In the genomic region with DNA sequence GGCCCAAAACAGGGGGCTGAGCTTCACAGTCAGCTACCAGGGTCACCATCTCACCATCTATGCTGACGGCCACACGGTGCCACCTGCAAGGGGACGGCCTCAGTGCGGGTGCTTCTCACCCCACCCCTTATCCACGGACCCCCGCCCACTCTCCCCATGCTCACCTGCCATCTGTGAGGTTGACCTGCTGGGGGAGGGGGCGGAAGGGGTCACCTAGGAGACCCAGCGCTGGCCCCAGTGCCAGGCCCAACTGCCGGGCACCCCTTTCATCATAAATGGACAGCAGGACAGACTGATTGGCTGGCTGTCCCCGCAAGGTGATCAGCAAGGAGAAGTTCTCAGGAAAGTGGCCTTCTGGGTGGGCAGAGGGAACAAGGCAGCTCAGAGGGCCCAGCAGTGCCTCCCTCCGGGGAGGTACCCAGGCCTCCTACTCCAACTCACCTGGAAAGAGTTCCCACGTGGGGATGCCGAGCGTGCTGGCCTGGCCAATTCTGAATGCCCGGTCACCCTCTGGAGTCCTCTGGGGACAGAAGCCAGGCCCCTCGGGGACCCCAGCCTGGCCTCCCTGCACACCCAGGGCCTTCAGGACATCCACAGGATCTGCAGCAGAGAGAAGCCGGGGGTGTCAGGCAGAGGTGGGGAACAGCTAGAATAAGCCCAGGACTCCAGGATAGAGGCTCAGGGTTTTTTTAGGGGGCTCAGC, we compare ENCODE assay signal across 18 cellular contexts. TPM values are rescaled to one million over a fixed set of nuclear protein-coding genes. Genes with fewer than 3 reads are reported as not detected.
DNase-seq lines count a peak whose midpoint lies in the region; ATAC-seq and TF ChIP-seq lines count a peak whose summit lies in the region.
"Had no signal": no experiment of that assay in that cellular context is flagged by ENCODE, and none has a peak within 500 bp of the region (broad histone marks: within the 10 kb centered on the region; RNA-seq: fewer than 3 reads in every experiment).

No MANE protein-coding gene starts in this region.

- H4K5ac ChIP-seq in H9 (ENCODE audit: insufficient read length, low read depth, low read length), result no peak overlapping the region

- H3K27me3 Mint-ChIP-seq in activated naive CD8-positive, alpha-beta T cell treated with anti-CD3 and anti-CD28 coated beads, Interleukin-2, amount 50 U/mL, for 24 hours, result peaks cover 59% of the 10 kb centered on the region
- H3K27me3 Mint-ChIP-seq in activated naive CD8-positive, alpha-beta T cell treated with anti-CD3 and anti-CD28 coated beads for 36 hours, result peaks cover 63% of the 10 kb centered on the region
- H3K27me3 Mint-ChIP-seq in central memory CD8-positive, alpha-beta T cell, result peaks cover 84% of the 10 kb centered on the region
- H3K27me3 Mint-ChIP-seq in activated T-helper 2 cell treated with anti-CD3 and anti-CD28 coated beads, Interferon-gamma antibody, Interleukin-2, Interleukin-4, amounts not matched to agents 10 μg/mL and 5 μg/mL and 100 μg/mL, durations not matched to agents 14 hours and 24 hours and 36 hours (ENCODE audit: low read depth), result peaks cover 22% of the 10 kb centered on the region
- H3K27me3 Mint-ChIP-seq in H9 (ENCODE audit: low read depth), result peaks cover 52% of the 10 kb centered on the region

- H3T11ph ChIP-seq in H9 (ENCODE audit: low read length), result no peak overlapping the region

- H4K20me1 ChIP-seq in H9 (ENCODE audit: control insufficient read depth, insufficient read depth, insufficient read length), result no peaks in the 10 kb centered on the region

- H3K27ac ChIP-seq in ovary, result peak overlapping the region; percentile 3 to 70
- H3K27ac ChIP-seq in transverse colon, result peak overlapping the region; percentile 67 to 78 (median 69)
- no peak overlapping the region for H3K27ac ChIP-seq in H9 (ENCODE audit: insufficient read length, low read depth, low read length)
- no peak overlapping the region for H3K27ac ChIP-seq in foreskin keratinocyte

- TF ChIP-seq POLR2A in ovary (IDR thresholded peaks at IDR 0.05) (no peak), transverse colon (IDR thresholded peaks at IDR 0.05) (no peak)

- H3K9ac ChIP-seq in H9 (ENCODE audit: extremely low read depth, insufficient read length, low read length), result no peak overlapping the region

- TF ChIP-seq EP300 in ovary (IDR thresholded peaks at IDR 0.05) (no peak), transverse colon (IDR thresholded peaks at IDR 0.05; ENCODE audit: low read depth) (no peak)

- no peak overlapping the region for H2BK12ac ChIP-seq in H9 (ENCODE audit: insufficient read length, low read depth, low read length)

- no peak overlapping the region for H3K4me3 Mint-ChIP-seq in activated naive CD8-positive, alpha-beta T cell treated with anti-CD3 and anti-CD28 coated beads, Interleukin-2, amount 50 U/mL, for 24 hours
- H3K4me3 Mint-ChIP-seq in activated naive CD8-positive, alpha-beta T cell treated with anti-CD3 and anti-CD28 coated beads for 36 hours, result no peak overlapping the region
- peak overlapping the region; percentile 1 for H3K4me3 Mint-ChIP-seq in central memory CD8-positive, alpha-beta T cell
- no peak overlapping the region for H3K4me3 Mint-ChIP-seq in activated T-helper 2 cell treated with anti-CD3 and anti-CD28 coated beads, Interferon-gamma antibody, Interleukin-2, Interleukin-4, amounts not matched to agents 10 μg/mL and 5 μg/mL and 100 μg/mL, durations not matched to agents 14 hours and 24 hours and 36 hours (ENCODE audit: low read depth)
- H3K4me3 Mint-ChIP-seq in H9, result no peak overlapping the region

- H3K27me3 ChIP-seq in ovary (no peaks in the 10 kb centered on the region), transverse colon (peaks cover 46% of the 10 kb centered on the region), H9 (ENCODE audit: insufficient read depth, low read length) (peaks cover 4% of the 10 kb centered on the region; the same call in 1 of the 2 replicates), foreskin keratinocyte (peaks cover under 1% of the 10 kb centered on the region)

- H3K79me2 ChIP-seq in H9 (ENCODE audit: insufficient read depth, low read length), result no peaks in the 10 kb centered on the region

- H3K4me1 Mint-ChIP-seq in activated naive CD8-positive, alpha-beta T cell treated with anti-CD3 and anti-CD28 coated beads, Interleukin-2, amount 50 U/mL, for 24 hours, result peaks cover 52% of the 10 kb centered on the region
- H3K4me1 Mint-ChIP-seq in activated naive CD8-positive, alpha-beta T cell treated with anti-CD3 and anti-CD28 coated beads for 36 hours, result peaks cover 14% of the 10 kb centered on the region
- H3K4me1 Mint-ChIP-seq in central memory CD8-positive, alpha-beta T cell, result peaks cover 37% of the 10 kb centered on the region
- H3K4me1 Mint-ChIP-seq in activated T-helper 2 cell treated with anti-CD3 and anti-CD28 coated beads, Interferon-gamma antibody, Interleukin-2, Interleukin-4, amounts not matched to agents 10 μg/mL and 5 μg/mL and 100 μg/mL, durations not matched to agents 14 hours and 24 hours and 36 hours (ENCODE audit: low read depth), result peaks cover 15% of the 10 kb centered on the region
- peaks cover 17 to 22% of the 10 kb centered on the region in 2 experiments for H3K4me1 Mint-ChIP-seq in H9

- no peak overlapping the region for H3K4ac ChIP-seq in H9 (ENCODE audit: low read depth, low read length)

- no peak overlapping the region for H3K18ac ChIP-seq in H9 (ENCODE audit: insufficient read length, low read depth, low read length)

- 63 to 82% (median 64%) methylated on average over 12 to 17 of the region's 17 CpGs for WGBS in ovary, 3 donors
- WGBS in transverse colon (ENCODE audit: low coverage in 1 of 2), 2 donors, result 76% methylated on average over 17 of the region's 17 CpGs; no CpG with 5 or more reads in 1 of the 2 donors
- WGBS in H9 (ENCODE audit: extremely low coverage, insufficient read length, low lambda C conversion rate), result no CpG with 5 or more reads among the region's 17 CpGs

- no peak overlapping the region for H2BK5ac ChIP-seq in H9 (ENCODE audit: insufficient read length, low read length)

- in situ Hi-C loops in transverse colon (cut with MboI; ENCODE audit: low pct_ligation_motif_present in 1 of 4, low pct_unique_long_range_greater_than_20kb in 1 of 4, low sequenced_read_pairs in 3 of 4), result no loop called here

- H2BK120ac ChIP-seq in H9 (ENCODE audit: low read depth, low read length, poor library complexity, severe bottlenecking), result no peak overlapping the region

- H3K9me3 ChIP-seq in ovary, result no peaks in the 10 kb centered on the region
- no peaks in the 10 kb centered on the region for H3K9me3 ChIP-seq in transverse colon
- H3K9me3 ChIP-seq in H9 (ENCODE audit: control insufficient read depth, low read depth, low read length), result no peaks in the 10 kb centered on the region
- H3K9me3 ChIP-seq: HAP-1 had no signal

- H3K4me2 ChIP-seq in H9 (ENCODE audit: insufficient read depth, insufficient read length, low read length), result no peak overlapping the region

- H4K8ac ChIP-seq in H9 (replicated peaks; ENCODE audit: insufficient read length, low read depth, low read length), result no peak overlapping the region

- no peaks in the 10 kb centered on the region for H3K23me2 ChIP-seq in H9 (ENCODE audit: insufficient read length, low read depth, low read length, poor library complexity, severe bottlenecking)

- no peaks in the 10 kb centered on the region for H3K36me3 ChIP-seq in ovary
- H3K36me3 ChIP-seq in transverse colon, result no peaks in the 10 kb centered on the region
- H3K36me3 ChIP-seq: HAP-1 had no signal

- peaks cover 13% of the 10 kb centered on the region for H3K4me1 ChIP-seq in ovary (ENCODE audit: insufficient read depth)
- peaks cover 0 to 36% (median 14%) of the 10 kb centered on the region in 4 donors for H3K4me1 ChIP-seq in transverse colon
- peaks cover 5% of the 10 kb centered on the region; the same call in 1 of the 2 replicates for H3K4me1 ChIP-seq in H9 (ENCODE audit: insufficient read depth, low read length)
- H3K4me1 ChIP-seq in foreskin keratinocyte, result peaks cover 8% of the 10 kb centered on the region
- H3K4me1 ChIP-seq: HAP-1 had no signal

- no peak overlapping the region for H2BK15ac ChIP-seq in H9 (ENCODE audit: low read depth, low read length)

- H3K23ac ChIP-seq in H9 (ENCODE audit: insufficient read length, low read depth, low read length), result no peak overlapping the region

- no peaks in the 10 kb centered on the region for H3K9me3 Mint-ChIP-seq in activated naive CD8-positive, alpha-beta T cell treated with anti-CD3 and anti-CD28 coated beads, Interleukin-2, amount 50 U/mL, for 24 hours
- no peaks in the 10 kb centered on the region for H3K9me3 Mint-ChIP-seq in activated naive CD8-positive, alpha-beta T cell treated with anti-CD3 and anti-CD28 coated beads for 36 hours
- H3K9me3 Mint-ChIP-seq in central memory CD8-positive, alpha-beta T cell, result no peaks in the 10 kb centered on the region
- no peaks in the 10 kb centered on the region for H3K9me3 Mint-ChIP-seq in activated T-helper 2 cell treated with anti-CD3 and anti-CD28 coated beads, Interferon-gamma antibody, Interleukin-2, Interleukin-4, amounts not matched to agents 10 μg/mL and 5 μg/mL and 100 μg/mL, durations not matched to agents 14 hours and 24 hours and 36 hours
- peaks cover 1 to 2% of the 10 kb centered on the region in 2 experiments; a peak in 2 of 5 replicates for H3K9me3 Mint-ChIP-seq in H9
- H3K9me3 Mint-ChIP-seq: activated T-helper 1 cell treated with anti-CD3 and anti-CD28 coated beads, Interleukin-12 subunit alpha, Interleukin-12 subunit beta, Interleukin-2, Interleukin-4 antibody, amounts not matched to agents 30 ng/mL and 10 ng/mL and 1 ng/mL, durations not matched to agents 14 hours and 24 hours and 36 hours had no signal

- H4K91ac ChIP-seq in H9 (ENCODE audit: insufficient read length, low read depth, low read length), result no peak overlapping the region

- no peak for DNase-seq in activated naive CD8-positive, alpha-beta T cell treated with anti-CD3 and anti-CD28 coated beads, Interleukin-2, amount 50 U/mL, for 24 hours
- no peak for DNase-seq in activated naive CD8-positive, alpha-beta T cell treated with anti-CD3 and anti-CD28 coated beads for 36 hours
- DNase-seq in central memory CD8-positive, alpha-beta T cell (ENCODE audit: low spot score in 2 of 2), result no peak
- DNase-seq in ovary (peak in 3 of 5 donors; percentile 36 to 46 (median 36)), transverse colon (no peak), H9 (no peak), foreskin keratinocyte (no peak)
- no peak for DNase-seq in activated T-helper 2 cell treated with anti-CD3 and anti-CD28 coated beads, Interferon-gamma antibody, Interleukin-2, Interleukin-4, amounts not matched to agents 10 μg/mL and 5 μg/mL and 100 μg/mL, durations not matched to agents 14 hours and 24 hours and 36 hours (ENCODE audit: low spot score)
- DNase-seq: activated CD4-positive, CD25-positive, alpha-beta regulatory T cell treated with anti-CD3 and anti-CD28 coated beads, Interleukin-2, amount 50 U/mL, for 72 hours; NCI-H1436 treated with DMSO at 0.1 percent for 48 hours; NCI-H510A treated with DMSO at 0.1 percent for 48 hours; stimulated activated CD4-positive, alpha-beta T cell treated with anti-CD3 and anti-CD28 coated beads, Interleukin-2, amount 100 ng/mL, for 48 hours had no signal

- no peaks in the 10 kb centered on the region for H3K79me1 ChIP-seq in H9 (ENCODE audit: insufficient read depth, low read depth, low read length, poor library complexity, severe bottlenecking)

- intact Hi-C loops in ovary (cut with DNase I), result loop anchor here in 2 of 4 donors (5.0 to 10.0 kb wide), 2 partner anchors 68 to 71 kb away; a partner anchor contains a TSS
- intact Hi-C loops in transverse colon (cut with DNase I; ENCODE audit: low total_unique reads), result no loop called here
- intact Hi-C loops in activated T-helper 2 cell treated with anti-CD3 and anti-CD28 coated beads, Interferon-gamma antibody, Interleukin-2, Interleukin-4, amounts not matched to agents 10 μg/mL and 5 μg/mL and 100 μg/mL, durations not matched to agents 14 hours and 24 hours and 36 hours (cut with micrococcal nuclease), result no loop called here

- H3K14ac ChIP-seq in H9 (ENCODE audit: insufficient read depth, low read length), result no peak overlapping the region

- H2BK20ac ChIP-seq in H9 (ENCODE audit: low read depth, low read length, poor library complexity, severe bottlenecking), result no peak overlapping the region

- TF ChIP-seq CTCF in ovary (IDR thresholded peaks at IDR 0.05), result no peak
- no peak for TF ChIP-seq CTCF in transverse colon (IDR thresholded peaks at IDR 0.05)
- no peak for TF ChIP-seq CTCF in H9 (conservative IDR thresholded peaks at IDR 0.05)
- no peak for TF ChIP-seq CTCF in foreskin keratinocyte (conservative IDR thresholded peaks at IDR 0.05)

- no peak overlapping the region for H3K56ac ChIP-seq in H9 (ENCODE audit: insufficient read length, low read depth, low read length)

- no peak overlapping the region for H2AK5ac ChIP-seq in H9 (ENCODE audit: insufficient read length, low read length)

- H3K36me3 Mint-ChIP-seq in activated naive CD8-positive, alpha-beta T cell treated with anti-CD3 and anti-CD28 coated beads, Interleukin-2, amount 50 U/mL, for 24 hours (ENCODE audit: low read depth), result peaks cover 3% of the 10 kb centered on the region
- H3K36me3 Mint-ChIP-seq in activated naive CD8-positive, alpha-beta T cell treated with anti-CD3 and anti-CD28 coated beads for 36 hours, result peaks cover 2% of the 10 kb centered on the region
- H3K36me3 Mint-ChIP-seq in central memory CD8-positive, alpha-beta T cell (ENCODE audit: insufficient read depth), result peaks cover 10% of the 10 kb centered on the region
- no peaks in the 10 kb centered on the region for H3K36me3 Mint-ChIP-seq in activated T-helper 2 cell treated with anti-CD3 and anti-CD28 coated beads, Interferon-gamma antibody, Interleukin-2, Interleukin-4, amounts not matched to agents 10 μg/mL and 5 μg/mL and 100 μg/mL, durations not matched to agents 14 hours and 24 hours and 36 hours (ENCODE audit: low read depth)
- no peaks in the 10 kb centered on the region for H3K36me3 Mint-ChIP-seq in H9 (ENCODE audit: insufficient read depth in 1 of 3, low read depth in 3 of 3)

- ATAC-seq in activated naive CD8-positive, alpha-beta T cell treated with anti-CD3 and anti-CD28 coated beads, Interleukin-2, amount 50 U/mL, for 24 hours, result no peak
- no peak for ATAC-seq in central memory CD8-positive, alpha-beta T cell (replicated peaks; ENCODE audit: extremely low read depth, poor library complexity, severe bottlenecking)
- ATAC-seq in foreskin keratinocyte, result no peak
- ATAC-seq: K562, Panc1 had no signal

- H3K4me3 ChIP-seq in ovary (no peak overlapping the region), transverse colon (no peak overlapping the region)
- H3K4me3 ChIP-seq: HAP-1, K562 had no signal

- peak overlapping the region; percentile 73 for H3K27ac Mint-ChIP-seq in activated naive CD8-positive, alpha-beta T cell treated with anti-CD3 and anti-CD28 coated beads, Interleukin-2, amount 50 U/mL, for 24 hours
- no peak overlapping the region for H3K27ac Mint-ChIP-seq in activated naive CD8-positive, alpha-beta T cell treated with anti-CD3 and anti-CD28 coated beads for 36 hours
- no peak overlapping the region for H3K27ac Mint-ChIP-seq in central memory CD8-positive, alpha-beta T cell (ENCODE audit: low read depth)
- no peak overlapping the region for H3K27ac Mint-ChIP-seq in activated T-helper 2 cell treated with anti-CD3 and anti-CD28 coated beads, Interferon-gamma antibody, Interleukin-2, Interleukin-4, amounts not matched to agents 10 μg/mL and 5 μg/mL and 100 μg/mL, durations not matched to agents 14 hours and 24 hours and 36 hours
- H3K27ac Mint-ChIP-seq in H9, result no peak overlapping the region

- H2AFZ ChIP-seq in H9 (ENCODE audit: low read length), result no peak overlapping the region

RNA-seq across cellular contexts. Expression of a gene that starts 4.5 kb away (rescaled TPM):
- total RNA-seq in activated naive CD8-positive, alpha-beta T cell treated with anti-CD3 and anti-CD28 coated beads for 36 hours, result under 1 TPM in 1 of 2 experiments, not detected in 1; 0.04 TPM
- total RNA-seq in ovary (1 to 10 TPM; 1.7 to 9.0 (median 4.4) TPM), transverse colon (10 to 100 TPM in 2 of 4 donors, 1 to 10 TPM in 2; 2.5 to 17.7 (median 7.9) TPM), H9 (2021) (0.70 and 0.72 TPM in 2 replicates), foreskin keratinocyte (1.8 and 5.0 TPM in 2 replicates)
- polyA plus RNA-seq in ovary (1 to 10 TPM; 1.5 to 6.7 TPM), foreskin keratinocyte (0.97 and 2.5 TPM in 2 replicates)
- total RNA-seq in activated T-helper 2 cell treated with anti-CD3 and anti-CD28 coated beads, Interferon-gamma antibody, Interleukin-2, Interleukin-4, amounts not matched to agents 10 μg/mL and 5 μg/mL and 100 μg/mL, durations not matched to agents 14 hours and 24 hours and 36 hours, result 0.80 and 0.87 TPM in 2 replicates

RNA-seq across cellular contexts. Expression of a gene that starts 7.5 kb away (rescaled TPM):
- total RNA-seq in activated naive CD8-positive, alpha-beta T cell treated with anti-CD3 and anti-CD28 coated beads for 36 hours, result not detected
- total RNA-seq in ovary, result not detected
- not detected for polyA plus RNA-seq in ovary
- not detected for total RNA-seq in transverse colon
- not detected in 2 replicates for total RNA-seq in activated T-helper 2 cell treated with anti-CD3 and anti-CD28 coated beads, Interferon-gamma antibody, Interleukin-2, Interleukin-4, amounts not matched to agents 10 μg/mL and 5 μg/mL and 100 μg/mL, durations not matched to agents 14 hours and 24 hours and 36 hours
- total RNA-seq in H9 (2021), result 0.13 TPM in 1 of 2 replicates, not detected in the other
- total RNA-seq in foreskin keratinocyte, result not detected in 2 replicates
- not detected in 2 replicates for polyA plus RNA-seq in foreskin keratinocyte
- total RNA-seq: activated T-helper 1 cell treated with anti-CD3 and anti-CD28 coated beads, Interleukin-12 subunit alpha, Interleukin-12 subunit beta, Interleukin-2, Interleukin-4 antibody, amounts not matched to agents 30 ng/mL and 10 ng/mL and 1 ng/mL, durations not matched to agents 14 hours and 24 hours and 36 hours; frontal cortex; K562; mucosa of gallbladder had no signal
- polyA plus RNA-seq: K562 had no signal

Comparison
In these comparisons a context has a peak if more than half of its experiments do, and no peak if none do; other contexts are left out.
1. DNase-seq: peak in ovary (3 of 5); none in activated naive CD8-positive, alpha-beta T cell treated with anti-CD3 and anti-CD28 coated beads, Interleukin-2, amount 50 U/mL, for 24 hours (single experiment), activated naive CD8-positive, alpha-beta T cell treated with anti-CD3 and anti-CD28 coated beads for 36 hours (single experiment), central memory CD8-positive, alpha-beta T cell (0 of 2), transverse colon (single experiment), activated T-helper 2 cell treated with anti-CD3 and anti-CD28 coated beads, Interferon-gamma antibody, Interleukin-2, Interleukin-4, amounts not matched to agents 10 μg/mL and 5 μg/mL and 100 μg/mL, durations not matched to agents 14 hours and 24 hours and 36 hours (single experiment), H9 (single experiment) and foreskin keratinocyte (0 of 2).
2. H3K27ac ChIP-seq: peak in ovary (2 of 2) and transverse colon (4 of 4); none in H9 (single experiment) and foreskin keratinocyte (single experiment).